In genomic region chr11:81874627-81875026, GRCh38 we compare ENCODE assay signal across 1 cellular context.
A peak's percentile ranks its signal among the peaks of the same experiment; 100 is the strongest.
TF ChIP-seq lines count a peak whose summit lies in the region.

No MANE protein-coding gene starts in this region.

TF ChIP-seq in GM12878, 131 proteins besides CTCF, POLR2A, EP300 and RAD21 (continued from another document):
- no peak for TF ChIP-seq ZBTB40 (IDR thresholded peaks at IDR 0.05; ENCODE audit: borderline replicate concordance)
- no peak for TF ChIP-seq ATF7 (IDR thresholded peaks at IDR 0.05; ENCODE audit: low read depth)
- TF ChIP-seq PKNOX1 (IDR thresholded peaks at IDR 0.05): peak; percentile 81
- TF ChIP-seq SREBF2 (IDR thresholded peaks at IDR 0.05; ENCODE audit: low read length): no peak
- TF ChIP-seq FOXM1 (IDR thresholded peaks at IDR 0.05; ENCODE audit: low read depth, low read length): no peak
- no peak for TF ChIP-seq CREB1 (IDR thresholded peaks at IDR 0.05; ENCODE audit: low read depth)
- TF ChIP-seq KDM1A (IDR thresholded peaks at IDR 0.05; ENCODE audit: borderline replicate concordance): no peak
- no peak for TF ChIP-seq ZNF622 (IDR thresholded peaks at IDR 0.05)
- no peak for TF ChIP-seq JUND (IDR thresholded peaks at IDR 0.05; ENCODE audit: low read depth, low read length)
- no peak for TF ChIP-seq SUPT20H (IDR thresholded peaks at IDR 0.05; ENCODE audit: borderline replicate concordance, control insufficient read depth, low read depth, low read length)
- TF ChIP-seq NFYA (IDR thresholded peaks at IDR 0.05; ENCODE audit: borderline replicate concordance, low read depth, low read length): no peak
- TF ChIP-seq PRDM15 (CRISPR knock-in tag; IDR thresholded peaks at IDR 0.05): no peak
- TF ChIP-seq RUNX3 (IDR thresholded peaks at IDR 0.05; ENCODE audit: low read length): peak; percentile 16; the same call in 1 of the 2 replicates
- TF ChIP-seq ZNF207 (IDR thresholded peaks at IDR 0.05; ENCODE audit: borderline replicate concordance): no peak
- TF ChIP-seq SMAD5 (IDR thresholded peaks at IDR 0.05; ENCODE audit: low read depth): no peak
- TF ChIP-seq USF2 (IDR thresholded peaks at IDR 0.05; ENCODE audit: borderline replicate concordance, low read depth, low read length): no peak
- TF ChIP-seq JUNB (IDR thresholded peaks at IDR 0.05): no peak
- no peak for TF ChIP-seq MEF2B (IDR thresholded peaks at IDR 0.05; ENCODE audit: partially characterized antibody, poor library complexity, severe bottlenecking)
